1 cellular context compared by ENCODE assay signal in genomic region chr1:87056974-87057373, GRCh38.
TF ChIP-seq lines count a peak whose summit lies in the region.

No MANE protein-coding gene starts in this region.

TF ChIP-seq in SK-N-SH, 30 proteins besides CTCF, POLR2A, EP300 and RAD21:
- TF ChIP-seq ZBTB33 (IDR thresholded peaks at IDR 0.05; ENCODE audit: borderline replicate concordance, low read depth) (no peak), ELF1 (IDR thresholded peaks at IDR 0.05) (no peak), REST (IDR thresholded peaks at IDR 0.05; ENCODE audit: low read depth, low read length) (no peak), RXRA (IDR thresholded peaks at IDR 0.05; ENCODE audit: borderline replicate concordance, low read depth) (no peak), PBX3 (IDR thresholded peaks at IDR 0.05) (no peak), NRF1 (IDR thresholded peaks at IDR 0.05; ENCODE audit: low read depth, low read length) (no peak), TAF1 (IDR thresholded peaks at IDR 0.05; ENCODE audit: borderline replicate concordance, low read depth, low read length) (no peak)
